Comparison of ENCODE assay signal across 1 cellular context in the genomic region with DNA sequence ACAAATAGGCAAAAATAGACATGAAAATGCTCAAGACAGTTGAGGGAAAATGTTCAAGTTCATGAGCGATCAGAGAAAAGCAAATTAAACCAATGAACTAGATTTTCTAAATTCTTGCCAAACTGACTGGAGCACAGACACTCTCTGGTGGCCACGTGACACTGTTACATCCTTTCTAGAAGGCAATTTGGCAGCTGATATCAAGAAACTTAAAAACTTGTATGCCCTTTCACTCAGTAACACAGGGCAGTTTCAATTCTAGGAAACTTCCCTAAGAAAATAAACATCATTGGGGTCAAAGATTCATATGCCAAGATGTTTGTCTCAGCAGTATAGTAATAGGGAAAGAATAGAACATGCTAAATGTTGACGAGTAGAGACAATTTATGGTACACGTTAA.
TF ChIP-seq lines count a peak whose summit lies in the region.

No MANE protein-coding gene starts in this region.

TF ChIP-seq in K562, 482 proteins besides CTCF, POLR2A, EP300 and RAD21 (continued from another document):
- TF ChIP-seq, protein P1, sequence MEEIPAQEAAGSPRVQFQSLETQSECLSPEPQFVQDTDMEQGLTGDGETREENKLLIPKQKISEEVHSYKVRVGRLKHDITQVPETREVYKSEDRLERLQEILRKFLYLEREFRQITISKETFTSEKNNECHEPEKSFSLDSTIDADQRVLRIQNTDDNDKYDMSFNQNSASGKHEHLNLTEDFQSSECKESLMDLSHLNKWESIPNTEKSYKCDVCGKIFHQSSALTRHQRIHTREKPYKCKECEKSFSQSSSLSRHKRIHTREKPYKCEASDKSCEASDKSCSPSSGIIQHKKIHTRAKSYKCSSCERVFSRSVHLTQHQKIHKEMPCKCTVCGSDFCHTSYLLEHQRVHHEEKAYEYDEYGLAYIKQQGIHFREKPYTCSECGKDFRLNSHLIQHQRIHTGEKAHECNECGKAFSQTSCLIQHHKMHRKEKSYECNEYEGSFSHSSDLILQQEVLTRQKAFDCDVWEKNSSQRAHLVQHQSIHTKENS (CRISPR knock-in tag; IDR thresholded peaks at IDR 0.05) = no peak
- TF ChIP-seq, protein P2, sequence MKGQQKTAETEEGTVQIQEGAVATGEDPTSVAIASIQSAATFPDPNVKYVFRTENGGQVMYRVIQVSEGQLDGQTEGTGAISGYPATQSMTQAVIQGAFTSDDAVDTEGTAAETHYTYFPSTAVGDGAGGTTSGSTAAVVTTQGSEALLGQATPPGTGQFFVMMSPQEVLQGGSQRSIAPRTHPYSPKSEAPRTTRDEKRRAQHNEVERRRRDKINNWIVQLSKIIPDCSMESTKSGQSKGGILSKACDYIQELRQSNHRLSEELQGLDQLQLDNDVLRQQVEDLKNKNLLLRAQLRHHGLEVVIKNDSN (CRISPR knock-in tag; IDR thresholded peaks at IDR 0.05) = peak; percentile 59
- TF ChIP-seq ZNF717 (CRISPR knock-in tag; IDR thresholded peaks at IDR 0.05) (no peak), SLC30A9 (CRISPR knock-in tag; IDR thresholded peaks at IDR 0.05) (no peak), EGR1 (conservative IDR thresholded peaks at IDR 0.05) (no peak), FOXJ2 (tag; IDR thresholded peaks at IDR 0.05) (no peak), ZNF282 (CRISPR knock-in tag; IDR thresholded peaks at IDR 0.05) (no peak), NUFIP1 (IDR thresholded peaks at IDR 0.05; ENCODE audit: partially characterized antibody) (no peak)
- TF ChIP-seq, protein P3, sequence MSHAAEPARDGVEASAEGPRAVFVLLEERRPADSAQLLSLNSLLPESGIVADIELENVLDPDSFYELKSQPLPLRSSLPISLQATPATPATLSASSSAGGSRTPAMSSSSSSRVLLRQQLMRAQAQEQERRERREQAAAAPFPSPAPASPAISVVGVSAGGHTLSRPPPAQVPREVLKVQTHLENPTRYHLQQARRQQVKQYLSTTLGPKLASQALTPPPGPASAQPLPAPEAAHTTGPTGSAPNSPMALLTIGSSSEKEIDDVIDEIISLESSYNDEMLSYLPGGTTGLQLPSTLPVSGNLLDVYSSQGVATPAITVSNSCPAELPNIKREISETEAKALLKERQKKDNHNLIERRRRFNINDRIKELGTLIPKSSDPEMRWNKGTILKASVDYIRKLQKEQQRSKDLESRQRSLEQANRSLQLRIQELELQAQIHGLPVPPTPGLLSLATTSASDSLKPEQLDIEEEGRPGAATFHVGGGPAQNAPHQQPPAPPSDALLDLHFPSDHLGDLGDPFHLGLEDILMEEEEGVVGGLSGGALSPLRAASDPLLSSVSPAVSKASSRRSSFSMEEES (CRISPR knock-in tag; IDR thresholded peaks at IDR 0.05) = peak; percentile 26; the same call in 1 of the 2 replicates
- TF ChIP-seq, protein P4, sequence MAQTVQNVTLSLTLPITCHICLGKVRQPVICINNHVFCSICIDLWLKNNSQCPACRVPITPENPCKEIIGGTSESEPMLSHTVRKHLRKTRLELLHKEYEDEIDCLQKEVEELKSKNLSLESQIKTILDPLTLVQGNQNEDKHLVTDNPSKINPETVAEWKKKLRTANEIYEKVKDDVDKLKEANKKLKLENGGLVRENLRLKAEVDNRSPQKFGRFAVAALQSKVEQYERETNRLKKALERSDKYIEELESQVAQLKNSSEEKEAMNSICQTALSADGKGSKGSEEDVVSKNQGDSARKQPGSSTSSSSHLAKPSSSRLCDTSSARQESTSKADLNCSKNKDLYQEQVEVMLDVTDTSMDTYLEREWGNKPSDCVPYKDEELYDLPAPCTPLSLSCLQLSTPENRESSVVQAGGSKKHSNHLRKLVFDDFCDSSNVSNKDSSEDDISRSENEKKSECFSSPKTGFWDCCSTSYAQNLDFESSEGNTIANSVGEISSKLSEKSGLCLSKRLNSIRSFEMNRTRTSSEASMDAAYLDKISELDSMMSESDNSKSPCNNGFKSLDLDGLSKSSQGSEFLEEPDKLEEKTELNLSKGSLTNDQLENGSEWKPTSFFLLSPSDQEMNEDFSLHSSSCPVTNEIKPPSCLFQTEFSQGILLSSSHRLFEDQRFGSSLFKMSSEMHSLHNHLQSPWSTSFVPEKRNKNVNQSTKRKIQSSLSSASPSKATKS (CRISPR knock-in tag; IDR thresholded peaks at IDR 0.05) = no peak
- TF ChIP-seq, protein P5, sequence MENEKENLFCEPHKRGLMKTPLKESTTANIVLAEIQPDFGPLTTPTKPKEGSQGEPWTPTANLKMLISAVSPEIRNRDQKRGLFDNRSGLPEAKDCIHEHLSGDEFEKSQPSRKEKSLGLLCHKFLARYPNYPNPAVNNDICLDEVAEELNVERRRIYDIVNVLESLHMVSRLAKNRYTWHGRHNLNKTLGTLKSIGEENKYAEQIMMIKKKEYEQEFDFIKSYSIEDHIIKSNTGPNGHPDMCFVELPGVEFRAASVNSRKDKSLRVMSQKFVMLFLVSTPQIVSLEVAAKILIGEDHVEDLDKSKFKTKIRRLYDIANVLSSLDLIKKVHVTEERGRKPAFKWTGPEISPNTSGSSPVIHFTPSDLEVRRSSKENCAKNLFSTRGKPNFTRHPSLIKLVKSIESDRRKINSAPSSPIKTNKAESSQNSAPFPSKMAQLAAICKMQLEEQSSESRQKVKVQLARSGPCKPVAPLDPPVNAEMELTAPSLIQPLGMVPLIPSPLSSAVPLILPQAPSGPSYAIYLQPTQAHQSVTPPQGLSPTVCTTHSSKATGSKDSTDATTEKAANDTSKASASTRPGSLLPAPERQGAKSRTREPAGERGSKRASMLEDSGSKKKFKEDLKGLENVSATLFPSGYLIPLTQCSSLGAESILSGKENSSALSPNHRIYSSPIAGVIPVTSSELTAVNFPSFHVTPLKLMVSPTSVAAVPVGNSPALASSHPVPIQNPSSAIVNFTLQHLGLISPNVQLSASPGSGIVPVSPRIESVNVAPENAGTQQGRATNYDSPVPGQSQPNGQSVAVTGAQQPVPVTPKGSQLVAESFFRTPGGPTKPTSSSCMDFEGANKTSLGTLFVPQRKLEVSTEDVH (IDR thresholded peaks at IDR 0.05; ENCODE audit: low read depth, partially characterized antibody) = no peak
- TF ChIP-seq, protein P6, sequence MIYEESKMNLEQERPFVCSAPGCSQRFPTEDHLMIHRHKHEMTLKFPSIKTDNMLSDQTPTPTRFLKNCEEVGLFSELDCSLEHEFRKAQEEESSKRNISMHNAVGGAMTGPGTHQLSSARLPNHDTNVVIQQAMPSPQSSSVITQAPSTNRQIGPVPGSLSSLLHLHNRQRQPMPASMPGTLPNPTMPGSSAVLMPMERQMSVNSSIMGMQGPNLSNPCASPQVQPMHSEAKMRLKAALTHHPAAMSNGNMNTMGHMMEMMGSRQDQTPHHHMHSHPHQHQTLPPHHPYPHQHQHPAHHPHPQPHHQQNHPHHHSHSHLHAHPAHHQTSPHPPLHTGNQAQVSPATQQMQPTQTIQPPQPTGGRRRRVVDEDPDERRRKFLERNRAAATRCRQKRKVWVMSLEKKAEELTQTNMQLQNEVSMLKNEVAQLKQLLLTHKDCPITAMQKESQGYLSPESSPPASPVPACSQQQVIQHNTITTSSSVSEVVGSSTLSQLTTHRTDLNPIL (CRISPR knock-in tag; IDR thresholded peaks at IDR 0.05) = no peak
- TF ChIP-seq, protein P7, sequence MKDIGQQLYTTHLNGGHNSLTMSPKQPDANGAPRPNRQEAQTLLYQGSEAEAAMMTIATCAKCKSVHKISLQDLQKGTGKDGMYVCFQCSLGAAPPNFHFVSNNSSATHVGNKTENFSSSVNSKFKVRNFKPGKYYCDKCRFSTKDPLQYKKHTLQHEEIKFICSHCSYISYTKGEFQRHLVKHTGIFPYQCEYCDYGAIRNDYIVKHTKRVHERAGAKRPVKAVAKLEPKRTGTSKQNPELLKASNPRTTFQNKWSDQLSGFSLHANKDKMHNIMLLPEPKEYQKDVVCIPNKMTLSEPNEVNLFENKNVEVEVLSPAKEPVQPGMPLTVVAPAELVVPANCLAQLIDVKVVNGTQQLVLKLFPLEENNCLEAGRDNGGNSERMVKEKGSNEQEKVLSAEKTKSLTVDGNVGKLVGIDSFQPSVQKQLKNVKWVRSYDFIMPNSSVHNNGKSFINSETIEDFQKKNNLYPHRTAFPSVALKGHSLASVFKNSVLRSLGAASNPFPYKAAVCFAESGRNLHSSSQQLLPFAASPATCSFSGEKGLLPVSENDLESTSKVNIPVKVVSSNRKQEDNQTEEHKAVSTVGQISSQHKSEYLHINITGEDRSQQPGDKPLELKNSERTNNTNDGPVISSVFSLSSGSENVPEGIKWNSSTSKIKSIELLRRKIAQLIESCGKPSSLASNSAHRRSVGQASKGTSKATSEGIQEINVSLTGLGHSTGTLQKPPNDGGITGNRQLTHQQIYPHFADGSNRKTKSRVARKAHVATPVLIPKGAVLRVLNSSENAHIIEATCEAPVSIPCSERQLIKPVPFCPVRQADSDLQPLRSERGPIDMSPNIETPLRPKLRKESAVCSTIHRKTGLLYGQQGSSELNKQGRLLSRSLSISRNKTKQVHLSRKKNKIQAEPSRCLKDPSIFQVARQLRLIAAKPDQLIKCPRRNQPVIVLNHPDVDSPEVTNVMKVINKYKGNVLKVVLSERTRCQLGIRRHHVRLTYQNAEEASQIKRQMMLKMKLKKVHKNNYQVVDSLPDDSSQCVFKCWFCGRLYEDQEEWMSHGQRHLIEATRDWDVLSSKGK (CRISPR knock-in tag; IDR thresholded peaks at IDR 0.05) = no peak
TF ChIP-seq in K562: peak in this region for 6.
